11 cellular contexts compared by ENCODE assay signal in the genomic region with DNA sequence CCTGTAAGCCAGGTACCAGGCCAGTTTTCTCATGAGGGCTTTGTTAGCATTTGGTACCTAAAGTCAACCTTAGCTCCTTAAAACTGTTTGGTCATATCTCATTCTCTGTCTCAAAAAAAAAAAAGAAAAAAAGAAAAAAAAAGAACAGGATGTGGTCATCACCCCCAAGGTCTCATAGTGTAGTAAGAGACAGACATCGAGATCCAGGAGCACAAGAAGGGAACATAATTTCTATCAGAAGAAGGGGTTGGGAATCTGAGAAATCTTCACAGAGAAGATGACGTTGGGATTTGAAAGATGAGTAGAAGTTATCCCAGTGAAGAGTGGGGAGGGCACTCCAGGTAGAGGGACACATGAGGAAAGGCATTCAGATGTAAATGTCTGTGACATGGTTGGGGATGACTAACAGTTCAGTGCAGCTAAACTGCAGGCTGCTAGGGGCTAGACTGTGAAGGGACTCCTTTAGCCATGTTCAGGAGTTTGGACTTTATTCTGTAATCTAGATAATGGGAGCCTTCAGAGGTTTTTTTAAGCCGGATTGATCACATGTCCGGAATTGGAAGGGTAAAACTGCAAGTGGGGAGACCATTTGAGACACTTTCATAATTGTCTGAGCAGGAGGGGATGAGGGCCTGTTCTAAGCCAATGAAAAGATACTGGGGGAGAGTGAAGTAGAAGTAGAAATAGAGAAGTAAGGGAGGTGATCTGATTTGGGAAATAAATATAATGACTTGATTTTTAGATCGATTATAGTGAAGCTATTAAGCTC. TPM values are rescaled to one million over a fixed set of nuclear protein-coding genes. Genes with fewer than 3 reads are reported as not detected.
DNase-seq lines count a peak whose midpoint lies in the region; ATAC-seq, FAIRE-seq and TF ChIP-seq lines count a peak whose summit lies in the region.
"Had no signal": no experiment of that assay in that cellular context is flagged by ENCODE, and none has a peak within 500 bp of the region (broad histone marks: within the 10 kb centered on the region; RNA-seq: fewer than 3 reads in every experiment).

No MANE protein-coding gene starts in this region.

- intact Hi-C loops in HepG2 (cut with micrococcal nuclease; ENCODE audit: unreplicated experiment) = no loop called here
- intact Hi-C loops in right lobe of liver (cut with DNase I) = no loop called here

- no peak for TF ChIP-seq EP300 in HepG2 (IDR thresholded peaks at IDR 0.05; ENCODE audit: low read depth in 2 of 2, low read length in 2 of 2)
- no peak for TF ChIP-seq EP300 in HepG2 (CRISPR knock-in tag; IDR thresholded peaks at IDR 0.05; ENCODE audit: borderline replicate concordance)
- TF ChIP-seq EP300 in gastroesophageal sphincter (IDR thresholded peaks at IDR 0.05) = no peak

- WGBS in HepG2 (ENCODE audit: low lambda C conversion rate) = 7% methylated on average over 5 of the region's 5 CpGs
- 36% methylated on average over 5 of the region's 5 CpGs for WGBS in right lobe of liver (ENCODE audit: insufficient coverage, low coverage, low lambda C conversion rate, missing lambda C conversion rate)
- whole genome bisulfite sequencing in gastroesophageal sphincter (ENCODE audit: low coverage in 1 of 2), 2 donors = 73 to 74% methylated on average over 2 to 5 of the region's 5 CpGs

- peak overlapping the region; percentile 85 to 95 for H3K27ac Mint-ChIP-seq in stimulated activated naive CD8-positive, alpha-beta T cell treated with anti-CD3 and anti-CD28 coated beads, Interleukin-15, amount 100 ng/mL, for 72 hours

- TF ChIP-seq POLR2A in HepG2 (IDR thresholded peaks at IDR 0.05; ENCODE audit: insufficient read depth in 1 of 2, low read depth in 2 of 2, low read length in 2 of 2) (no peak), right lobe of liver (IDR thresholded peaks at IDR 0.05) (no peak), gastroesophageal sphincter (IDR thresholded peaks at IDR 0.05) (no peak)

- H3K4me3 ChIP-seq in HepG2 (replicated peaks in 1 of 3; ENCODE audit: insufficient read depth in 1 of 3, low read depth in 2 of 3, low read length in 3 of 3) = peak overlapping the region in 1 of 3 experiments; percentile 16; a peak in 1 of 6 replicates
- no peak overlapping the region for H3K4me3 ChIP-seq in right lobe of liver
- no peak overlapping the region for H3K4me3 ChIP-seq in gastroesophageal sphincter

- H3K27ac ChIP-seq in HepG2 (ENCODE audit: extremely low read length, insufficient read depth, low read length) (peak overlapping the region; percentile 18), right lobe of liver (no peak overlapping the region), gastroesophageal sphincter (no peak overlapping the region)
- H3K27ac ChIP-seq: neutrophil had no signal

- H3K4me3 Mint-ChIP-seq in stimulated activated naive CD8-positive, alpha-beta T cell treated with anti-CD3 and anti-CD28 coated beads, Interleukin-15, amount 100 ng/mL, for 72 hours = peak overlapping the region; percentile 73 to 93

- H3K4me1 Mint-ChIP-seq in stimulated activated naive CD8-positive, alpha-beta T cell treated with anti-CD3 and anti-CD28 coated beads, Interleukin-15, amount 100 ng/mL, for 72 hours = peaks cover 13% of the 10 kb centered on the region

- in situ Hi-C loops in HepG2 (cut with HindIII; ENCODE audit: extremely low pct_ligation_motif_present, low pct_unique_long_range_greater_than_20kb) = no loop called here

- no peaks in the 10 kb centered on the region for H3K27me3 Mint-ChIP-seq in stimulated activated naive CD8-positive, alpha-beta T cell treated with anti-CD3 and anti-CD28 coated beads, Interleukin-15, amount 100 ng/mL, for 72 hours

- no peaks in the 10 kb centered on the region for H4K20me1 ChIP-seq in HepG2 (ENCODE audit: insufficient read depth, low read length)

- TF ChIP-seq CTCF in HepG2 (CRISPR knock-in tag; IDR thresholded peaks at IDR 0.05) (no peak), right lobe of liver (IDR thresholded peaks at IDR 0.05) (no peak), gastroesophageal sphincter (IDR thresholded peaks at IDR 0.05) (no peak)

- peak overlapping the region; percentile 60 for H3K4me2 ChIP-seq in HepG2 (ENCODE audit: low read depth, low read length)

- H3K79me2 ChIP-seq in HepG2 (ENCODE audit: insufficient read depth, low read length) = no peaks in the 10 kb centered on the region

- DNase-seq in HepG2 (ENCODE audit: low spot score) (no peak), right lobe of liver (no peak), NCI-H69 (lab: John Stamatoyannopoulos, UW) (no peak)
- DNase-seq in activated T-cell treated with anti-CD3 and anti-CD28 coated beads, Interleukin-2, amount 50 U/mL, for 48 hours = peak; percentile 34 to 44
- DNase-seq in stimulated activated naive CD8-positive, alpha-beta T cell treated with anti-CD3 and anti-CD28 coated beads, Interleukin-15, amount 100 ng/mL, for 72 hours = peak; percentile 20
- DNase-seq: NCI-H510A treated with DMSO at 0.1 percent for 48 hours; stimulated activated CD8-positive, alpha-beta memory T cell treated with anti-CD3 and anti-CD28 coated beads, Interleukin-4, amount 100 ng/mL, for 48 hours had no signal

- no TSS peak for BruUV-seq in HepG2 (replicated peaks; lab: Mats Ljungman, UMichigan)

- CTCF ChIA-PET in HepG2 (lab: Yijun Ruan, JAX; ENCODE audit: low intra/inter-chr PET ratio, low total read pairs) = no interaction called here

- H3K9me3 ChIP-seq in HepG2 (ENCODE audit: low read length) (no peaks in the 10 kb centered on the region), right lobe of liver (no peaks in the 10 kb centered on the region), gastroesophageal sphincter (no peaks in the 10 kb centered on the region)
- H3K9me3 ChIP-seq: neutrophil had no signal

- no peak overlapping the region for H3K9ac ChIP-seq in HepG2 (ENCODE audit: insufficient read depth, low read depth, low read length)

- POLR2A ChIA-PET in HepG2 (lab: Yijun Ruan, JAX) = interaction anchor here (0.9 to 1.6 kb wide), 3 partner anchors 12 to 32 kb away, joined by 3 to 6 read pairs (median 4); no protein-coding TSS in a partner anchor

- ATAC-seq in HepG2 (peak; percentile 82), right lobe of liver (no peak), HG02981 (IDR thresholded peaks at IDR 0.05; ENCODE audit: unreplicated experiment) (peak; percentile 47), GM19467 (IDR thresholded peaks at IDR 0.05; ENCODE audit: unreplicated experiment) (no peak), gastroesophageal sphincter (no peak)
- ATAC-seq in stimulated activated naive CD8-positive, alpha-beta T cell treated with anti-CD3 and anti-CD28 coated beads, Interleukin-15, amount 100 ng/mL, for 72 hours = peak; percentile 87

- peaks cover 0 to under 1% of the 10 kb centered on the region in 2 donors for H3K9me3 Mint-ChIP-seq in stimulated activated naive CD8-positive, alpha-beta T cell treated with anti-CD3 and anti-CD28 coated beads, Interleukin-15, amount 100 ng/mL, for 72 hours

- no peak overlapping the region for H2AFZ ChIP-seq in HepG2 (ENCODE audit: low read length)

- H3K4me1 ChIP-seq in HepG2 (ENCODE audit: insufficient read depth, low read length) (peaks cover 42% of the 10 kb centered on the region), right lobe of liver (no peaks in the 10 kb centered on the region), gastroesophageal sphincter (no peaks in the 10 kb centered on the region)

- no peak for TF ChIP-seq RAD21 in HepG2 (CRISPR knock-in tag; IDR thresholded peaks at IDR 0.05)

- no peak for FAIRE-seq in HepG2 (lab: Jason Lieb, UNC)

- no peaks in the 10 kb centered on the region for H3K27me3 ChIP-seq in HepG2 (ENCODE audit: control insufficient read depth in 1 of 2, insufficient read depth in 2 of 2, low read length in 2 of 2)
- no peaks in the 10 kb centered on the region for H3K27me3 ChIP-seq in right lobe of liver
- no peaks in the 10 kb centered on the region for H3K27me3 ChIP-seq in gastroesophageal sphincter
- H3K27me3 ChIP-seq: neutrophil had no signal

- H3K36me3 ChIP-seq in HepG2 (replicated peaks in 1 of 2; ENCODE audit: control insufficient read depth in 1 of 2, insufficient read depth in 2 of 2, low read length in 2 of 2) = no peaks in the 10 kb centered on the region
- H3K36me3 ChIP-seq in right lobe of liver = no peaks in the 10 kb centered on the region
- no peaks in the 10 kb centered on the region for H3K36me3 ChIP-seq in gastroesophageal sphincter
- H3K36me3 ChIP-seq: neutrophil had no signal

RNA-seq across cellular contexts. Expression of a gene that starts 26.9 kb away (rescaled TPM):
- total RNA-seq in HepG2 (2016; rRNA removed; fragmentation: Illumina TruSeq; extraction: Trizol) (47.8 and 111 TPM in 2 replicates), right lobe of liver (100 to 1,000 TPM; 120 to 329 (median 205) TPM), gastroesophageal sphincter (not detected)
- total RNA-seq in HepG2 (2016; cell fraction: cytosol; rRNA removed; fragmentation: Illumina TruSeq; extraction: Trizol; ENCODE audit: low read depth) = 30.0 and 31.9 TPM in 2 replicates
- total RNA-seq in HepG2 (2016; cell fraction: insoluble cytoplasmic fraction; rRNA removed; fragmentation: Illumina TruSeq; extraction: Trizol) = 43.6 and 115 TPM in 2 replicates
- total RNA-seq in HepG2 (2016; cell fraction: membrane; rRNA removed; fragmentation: Illumina TruSeq; extraction: Trizol) = 50.9 and 52.8 TPM in 2 replicates
- total RNA-seq in HepG2 (2016; cell fraction: nucleus; rRNA removed; fragmentation: Illumina TruSeq; extraction: Trizol) = 68.5 and 79.5 TPM in 2 replicates
- 161 and 197 TPM in 2 replicates for polyA plus RNA-seq in HepG2 (2011; rRNA removed)
- polyA plus RNA-seq in HepG2 (2011; cell fraction: cytosol; rRNA removed) = 307 and 330 TPM in 2 replicates
- 86.1 and 111 TPM in 2 replicates for polyA plus RNA-seq in HepG2 (2011; cell fraction: nucleus; rRNA removed)
- polyA plus RNA-seq in HepG2 (2012) = 102 and 110 TPM in 2 replicates
- polyA plus RNA-seq in HepG2 (2016; cell fraction: cytosol; fragmentation: Illumina TruSeq; extraction: Trizol; ENCODE audit: low read depth) = 39.6 and 40.8 TPM in 2 replicates
- polyA plus RNA-seq in HepG2 (2016; cell fraction: insoluble cytoplasmic fraction; fragmentation: Illumina TruSeq; extraction: Trizol; ENCODE audit: low read depth) = 45.8 and 50.6 TPM in 2 replicates
- 50.7 and 51.5 TPM in 2 replicates for polyA plus RNA-seq in HepG2 (2016; cell fraction: membrane; fragmentation: Illumina TruSeq; extraction: Trizol; ENCODE audit: low read depth)
- 115 and 127 TPM in 2 replicates for polyA plus RNA-seq in HepG2 (2016; cell fraction: nucleus; fragmentation: Illumina TruSeq; extraction: Trizol; ENCODE audit: insufficient read depth, low read depth)
- 332 TPM in 1 of 2 replicates, not detected in the other for polyA minus RNA-seq in HepG2 (2011; rRNA and poly(A)+ RNA removed; ENCODE audit: low replicate concordance)
- polyA minus RNA-seq in HepG2 (2011; cell fraction: cytosol; rRNA and poly(A)+ RNA removed) = 64.5 and 82.6 TPM in 2 replicates
- polyA minus RNA-seq in HepG2 (2011; cell fraction: nucleus; rRNA and poly(A)+ RNA removed) = 18.2 and 29.2 TPM in 2 replicates

RNA-seq across cellular contexts. Expression of a gene that starts 51.5 kb away (rescaled TPM):
- total RNA-seq in HepG2 (2016; rRNA removed; fragmentation: Illumina TruSeq; extraction: Trizol) (0.04 TPM in 1 of 2 replicates, not detected in the other), right lobe of liver (under 1 TPM in 5 of 6 experiments, not detected in 1; 0.12 to 0.25 (median 0.14) TPM), gastroesophageal sphincter (1 to 10 TPM; 1.7 to 3.1 (median 2.8) TPM)
- not detected in 2 replicates for total RNA-seq in HepG2 (2016; cell fraction: cytosol; rRNA removed; fragmentation: Illumina TruSeq; extraction: Trizol; ENCODE audit: low read depth)
- total RNA-seq in HepG2 (2016; cell fraction: insoluble cytoplasmic fraction; rRNA removed; fragmentation: Illumina TruSeq; extraction: Trizol) = not detected in 2 replicates
- not detected in 2 replicates for total RNA-seq in HepG2 (2016; cell fraction: membrane; rRNA removed; fragmentation: Illumina TruSeq; extraction: Trizol)
- total RNA-seq in HepG2 (2016; cell fraction: nucleus; rRNA removed; fragmentation: Illumina TruSeq; extraction: Trizol) = not detected in 2 replicates
- 0.16 and 0.29 TPM in 2 replicates for polyA plus RNA-seq in HepG2 (2011; rRNA removed)
- polyA plus RNA-seq in HepG2 (2011; cell fraction: cytosol; rRNA removed) = 0.05 and 0.19 TPM in 2 replicates
- polyA plus RNA-seq in HepG2 (2011; cell fraction: nucleus; rRNA removed) = 1.1 and 1.7 TPM in 2 replicates
- polyA plus RNA-seq in HepG2 (2012) = 0.36 and 0.51 TPM in 2 replicates
- not detected in 2 replicates for polyA plus RNA-seq in HepG2 (2016; cell fraction: cytosol; fragmentation: Illumina TruSeq; extraction: Trizol; ENCODE audit: low read depth)
- not detected in 2 replicates for polyA plus RNA-seq in HepG2 (2016; cell fraction: insoluble cytoplasmic fraction; fragmentation: Illumina TruSeq; extraction: Trizol; ENCODE audit: low read depth)
- not detected in 2 replicates for polyA plus RNA-seq in HepG2 (2016; cell fraction: membrane; fragmentation: Illumina TruSeq; extraction: Trizol; ENCODE audit: low read depth)
- polyA plus RNA-seq in HepG2 (2016; cell fraction: nucleus; fragmentation: Illumina TruSeq; extraction: Trizol; ENCODE audit: insufficient read depth, low read depth) = 0.23 and 0.24 TPM in 2 replicates
- polyA minus RNA-seq in HepG2 (2011; rRNA and poly(A)+ RNA removed; ENCODE audit: low replicate concordance) = 0.22 and 1.6 TPM in 2 replicates
- not detected in 2 replicates for polyA minus RNA-seq in HepG2 (2011; cell fraction: cytosol; rRNA and poly(A)+ RNA removed)
- 0.50 and 0.52 TPM in 2 replicates for polyA minus RNA-seq in HepG2 (2011; cell fraction: nucleus; rRNA and poly(A)+ RNA removed)

RNA-seq across cellular contexts. Expression of a gene that starts 57.8 kb away (rescaled TPM):
- total RNA-seq in HepG2 (2016; rRNA removed; fragmentation: Illumina TruSeq; extraction: Trizol) (26.4 and 34.7 TPM in 2 replicates), right lobe of liver (10 to 100 TPM in 3 of 6 experiments, 1 to 10 TPM in 3; 8.2 to 13.7 (median 10.1) TPM), gastroesophageal sphincter (10 to 100 TPM in 3 of 4 donors, 1 to 10 TPM in 1; 9.7 to 18.5 (median 13.4) TPM)
- total RNA-seq in HepG2 (2016; cell fraction: cytosol; rRNA removed; fragmentation: Illumina TruSeq; extraction: Trizol; ENCODE audit: low read depth) = 4.0 and 4.2 TPM in 2 replicates
- total RNA-seq in HepG2 (2016; cell fraction: insoluble cytoplasmic fraction; rRNA removed; fragmentation: Illumina TruSeq; extraction: Trizol) = 26.2 and 32.3 TPM in 2 replicates
- 8.5 and 9.0 TPM in 2 replicates for total RNA-seq in HepG2 (2016; cell fraction: membrane; rRNA removed; fragmentation: Illumina TruSeq; extraction: Trizol)
- total RNA-seq in HepG2 (2016; cell fraction: nucleus; rRNA removed; fragmentation: Illumina TruSeq; extraction: Trizol) = 27.9 and 28.4 TPM in 2 replicates
- 35.4 and 41.5 TPM in 2 replicates for polyA plus RNA-seq in HepG2 (2011; rRNA removed)
- 22.2 and 22.7 TPM in 2 replicates for polyA plus RNA-seq in HepG2 (2011; cell fraction: cytosol; rRNA removed)
- 139 and 141 TPM in 2 replicates for polyA plus RNA-seq in HepG2 (2011; cell fraction: nucleus; rRNA removed)
- 34.7 and 36.0 TPM in 2 replicates for polyA plus RNA-seq in HepG2 (2012)
- 1.3 and 1.5 TPM in 2 replicates for polyA plus RNA-seq in HepG2 (2016; cell fraction: cytosol; fragmentation: Illumina TruSeq; extraction: Trizol; ENCODE audit: low read depth)
- polyA plus RNA-seq in HepG2 (2016; cell fraction: insoluble cytoplasmic fraction; fragmentation: Illumina TruSeq; extraction: Trizol; ENCODE audit: low read depth) = 23.8 and 29.3 TPM in 2 replicates
- polyA plus RNA-seq in HepG2 (2016; cell fraction: membrane; fragmentation: Illumina TruSeq; extraction: Trizol; ENCODE audit: low read depth) = 3.9 and 4.4 TPM in 2 replicates
- polyA plus RNA-seq in HepG2 (2016; cell fraction: nucleus; fragmentation: Illumina TruSeq; extraction: Trizol; ENCODE audit: insufficient read depth, low read depth) = 56.0 and 62.2 TPM in 2 replicates
- 41.9 and 70.9 TPM in 2 replicates for polyA minus RNA-seq in HepG2 (2011; rRNA and poly(A)+ RNA removed; ENCODE audit: low replicate concordance)
- 35.6 and 37.1 TPM in 2 replicates for polyA minus RNA-seq in HepG2 (2011; cell fraction: cytosol; rRNA and poly(A)+ RNA removed)
- polyA minus RNA-seq in HepG2 (2011; cell fraction: nucleus; rRNA and poly(A)+ RNA removed) = 37.1 and 49.9 TPM in 2 replicates

Comparison
In these comparisons a context has a peak if more than half of its experiments do, and no peak if none do; other contexts are left out.
1. ATAC-seq: peak in HepG2 (single experiment), HG02981 (single experiment) and stimulated activated naive CD8-positive, alpha-beta T cell treated with anti-CD3 and anti-CD28 coated beads, Interleukin-15, amount 100 ng/mL, for 72 hours (single experiment); none in right lobe of liver (0 of 4), GM19467 (single experiment) and gastroesophageal sphincter (single experiment).
2. DNase-seq: peak in activated T-cell treated with anti-CD3 and anti-CD28 coated beads, Interleukin-2, amount 50 U/mL, for 48 hours (2 of 2) and stimulated activated naive CD8-positive, alpha-beta T cell treated with anti-CD3 and anti-CD28 coated beads, Interleukin-15, amount 100 ng/mL, for 72 hours (2 of 2); none in HepG2 (single experiment), right lobe of liver (0 of 3) and NCI-H69 (single experiment).
3. RNA of a gene that starts 26.9 kb away (total RNA-seq): 120 to 329 TPM in right lobe of liver and 30.0 to 115 TPM in HepG2; not detected in gastroesophageal sphincter; every median in the first group is over 10 times any median in the second.